In genomic region chr15:83709813-83710212, GRCh38 we compare ENCODE assay signal across 30 cellular contexts. TPM values are rescaled to one million over a fixed set of nuclear protein-coding genes. Genes with fewer than 3 reads are reported as not detected.
"Had no signal": no experiment of that assay in that cellular context is flagged by ENCODE, and none has a peak within 500 bp of the region (broad histone marks: within the 10 kb centered on the region; RNA-seq: fewer than 3 reads in every experiment).

No MANE protein-coding gene starts in this region.

- FAIRE-seq: frontal cortex, TTC549 had no signal

- H3K9me3 ChIP-seq: ascending aorta, heart left ventricle had no signal

- ATAC-seq: activated CD4-positive, alpha-beta T cell treated with anti-CD3 and anti-CD28 coated beads for 36 hours; activated CD8-positive, alpha-beta memory T cell treated with anti-CD3 and anti-CD28 coated beads, Interleukin-2, amount 10 ng/mL, durations not matched to agents 7 days and 5 days; activated CD8-positive, alpha-beta T cell treated with anti-CD3 and anti-CD28 coated beads, Interleukin-2, amount 10 ng/mL, durations not matched to agents 7 days and 5 days; activated naive CD4-positive, alpha-beta T cell treated with anti-CD3 and anti-CD28 coated beads, Interleukin-2, amount 50 U/mL, for 72 hours; activated T-cell treated with anti-CD3 and anti-CD28 coated beads, Interleukin-2, amount 50 U/mL, for 72 hours; esophagus mucosa; heart left ventricle; T-cell had no signal

- H3K4me3 ChIP-seq: ascending aorta, coronary artery, dorsolateral prefrontal cortex, heart left ventricle had no signal

- DNase-seq: activated CD4-positive, alpha-beta memory T cell treated with anti-CD3 and anti-CD28 coated beads for 36 hours; activated CD4-positive, alpha-beta T cell treated with anti-CD3 and anti-CD28 coated beads for 36 hours; activated CD4-positive, alpha-beta T cell treated with anti-CD3 and anti-CD28 coated beads, Interleukin-2, amount 10 ng/mL, durations not matched to agents 24 days and 14 days; activated CD4-positive, CD25-positive, alpha-beta regulatory T cell; activated CD4-positive, CD25-positive, alpha-beta regulatory T cell treated with anti-CD3 and anti-CD28 coated beads, Interleukin-2, amount 50 U/mL, for 72 hours; activated CD8-positive, alpha-beta memory T cell treated with anti-CD3 and anti-CD28 coated beads, Interleukin-2, amount 10 ng/mL, durations not matched to agents 7 days and 5 days; activated CD8-positive, alpha-beta memory T cell treated with anti-CD3 and anti-CD28 coated beads, Interleukin-2, amount 50 U/mL, for 4 hours; activated CD8-positive, alpha-beta T cell treated with anti-CD3 and anti-CD28 coated beads, Interleukin-2, amount 10 ng/mL, durations not matched to agents 7 days and 5 days; activated gamma-delta T cell; activated naive CD4-positive, alpha-beta T cell; activated naive CD4-positive, alpha-beta T cell treated with anti-CD3 and anti-CD28 coated beads, Interleukin-2, amount 10 ng/mL, durations not matched to agents 7 days and 5 days; activated naive CD8-positive, alpha-beta T cell treated with anti-CD3 and anti-CD28 coated beads, Interleukin-2, amount 10 ng/mL, durations not matched to agents 7 days and 5 days; activated T-cell treated with anti-CD3 and anti-CD28 coated beads for 4 hours; activated T-cell treated with anti-CD3 and anti-CD28 coated beads, Interleukin-2, amount 50 U/mL, for 24 hours; activated T-cell treated with anti-CD3 and anti-CD28 coated beads, Interleukin-2, amount 50 U/mL, for 72 hours; dorsolateral prefrontal cortex; effector memory CD4-positive, alpha-beta T cell; endodermal cell; glutamatergic neuron; heart left ventricle; T-cell; T-helper 9 cell had no signal

- H3K36me3 ChIP-seq: ascending aorta, brain microvascular endothelial cell had no signal

- H3K27me3 ChIP-seq: ascending aorta, brain microvascular endothelial cell, dorsolateral prefrontal cortex, heart left ventricle had no signal

- H3K27ac ChIP-seq: brain microvascular endothelial cell, coronary artery, dorsolateral prefrontal cortex, heart left ventricle had no signal

RNA-seq across cellular contexts. Expression of gene ADAMTSL3, which starts 55.9 kb away (rescaled TPM):
- total RNA-seq: activated CD4-positive, alpha-beta memory T cell treated with anti-CD3 and anti-CD28 coated beads for 36 hours; activated CD4-positive, alpha-beta T cell treated with anti-CD3 and anti-CD28 coated beads for 36 hours; activated CD4-positive, alpha-beta T cell treated with anti-CD3 and anti-CD28 coated beads, Interleukin-2, amount 10 ng/mL, durations not matched to agents 24 days and 14 days; activated CD8-positive, alpha-beta memory T cell treated with anti-CD3 and anti-CD28 coated beads for 36 hours; activated CD8-positive, alpha-beta memory T cell treated with anti-CD3 and anti-CD28 coated beads, Interleukin-2, amount 10 ng/mL, durations not matched to agents 7 days and 5 days; activated CD8-positive, alpha-beta T cell treated with anti-CD3 and anti-CD28 coated beads, Interleukin-2, amount 10 ng/mL, durations not matched to agents 7 days and 5 days; activated naive CD4-positive, alpha-beta T cell treated with anti-CD3 and anti-CD28 coated beads, Interleukin-2, amount 50 U/mL, for 72 hours; activated naive CD8-positive, alpha-beta T cell treated with anti-CD3 and anti-CD28 coated beads, Interleukin-2, amount 10 ng/mL, durations not matched to agents 7 days and 5 days had no signal
